In the genomic region with DNA sequence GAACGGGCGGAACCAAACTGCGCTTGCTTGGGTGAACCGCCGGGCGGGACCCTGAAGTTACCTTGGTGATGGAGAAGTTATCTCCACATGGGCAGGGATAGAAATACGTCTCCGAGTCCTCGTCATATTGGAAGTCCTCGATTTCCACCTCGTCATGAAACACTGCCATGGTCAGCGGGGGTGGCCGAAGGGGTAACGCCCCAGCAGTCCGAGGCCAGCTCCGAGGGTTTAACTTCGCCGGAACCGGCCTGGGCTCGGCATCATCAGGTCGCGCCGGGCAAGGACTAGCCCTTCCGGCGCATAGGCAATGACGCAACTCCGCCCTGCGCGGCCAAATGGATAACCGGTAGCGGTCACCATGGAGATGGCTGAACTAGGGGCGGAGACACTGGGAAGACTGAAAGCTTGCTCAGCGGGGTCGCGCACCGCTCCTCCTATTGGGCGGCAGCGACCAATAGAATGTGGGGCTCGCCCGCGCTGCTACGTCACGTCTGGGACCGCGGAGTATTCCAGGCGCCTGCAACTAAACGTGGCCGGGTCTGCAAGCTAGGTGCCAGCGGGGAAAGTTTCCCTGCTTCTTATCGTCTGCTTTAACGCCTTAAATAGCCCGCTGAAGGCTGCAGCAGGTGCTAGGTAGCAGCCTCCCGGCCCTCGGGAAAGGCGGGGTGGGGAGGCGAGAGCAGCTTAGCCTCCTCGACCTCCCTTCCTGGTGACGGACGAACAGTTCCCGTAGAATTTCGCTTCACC, we compare ENCODE assay signal across 1 cellular context.
TF ChIP-seq lines count a peak whose summit lies in the region.

A gene (minus strand): TSS at position 236 of the 747 bp plus-strand sequence. CDS start 67 bp downstream, at position 169.
A gene with protein sequence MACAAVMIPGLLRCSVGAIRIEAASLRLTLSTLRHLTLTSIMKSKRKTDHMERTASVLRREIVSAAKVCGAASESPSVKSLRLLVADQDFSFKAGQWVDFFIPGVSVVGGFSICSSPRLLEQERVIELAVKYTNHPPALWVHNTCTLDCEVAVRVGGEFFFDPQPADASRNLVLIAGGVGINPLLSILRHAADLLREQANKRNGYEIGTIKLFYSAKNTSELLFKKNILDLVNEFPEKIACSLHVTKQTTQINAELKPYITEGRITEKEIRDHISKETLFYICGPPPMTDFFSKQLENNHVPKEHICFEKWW (plus strand): TSS at position 505 of the 747 bp plus-strand sequence. CDS start 5,741 bp downstream, outside the sequence.

TF ChIP-seq in GM12878, 131 proteins besides CTCF, POLR2A, EP300 and RAD21 (continued from another document):
- peak; percentile 61 for TF ChIP-seq NR2F1 (conservative IDR thresholded peaks at IDR 0.05)
- peak; percentile 41; the same call in 1 of the 2 replicates for TF ChIP-seq LARP7 (IDR thresholded peaks at IDR 0.05)
- TF ChIP-seq HDGF (IDR thresholded peaks at IDR 0.05): peak; percentile 69; the same call in 1 of the 2 replicates
- peak; percentile 91 for TF ChIP-seq HCFC1 (IDR thresholded peaks at IDR 0.05; ENCODE audit: low read length)
- no peak for TF ChIP-seq HDAC2 (IDR thresholded peaks at IDR 0.05)
- peak; percentile 60 for TF ChIP-seq RUNX3 (IDR thresholded peaks at IDR 0.05; ENCODE audit: low read length)
- TF ChIP-seq RCOR1 (conservative IDR thresholded peaks at IDR 0.05; ENCODE audit: low read depth, low read length): no peak
- peak; percentile 90 for TF ChIP-seq FOXK2 (IDR thresholded peaks at IDR 0.05)
- no peak for TF ChIP-seq ZNF24 (IDR thresholded peaks at IDR 0.05)
- peak; percentile 88; the same call in 1 of the 2 replicates for TF ChIP-seq CHD1 (IDR thresholded peaks at IDR 0.05; ENCODE audit: low read depth, low read length)
- TF ChIP-seq TBL1XR1 (IDR thresholded peaks at IDR 0.05; ENCODE audit: low read depth, low read length): no peak
- 0 out of 2 replicates have a peak, but pooled peaks have one; percentile 17 for TF ChIP-seq MEF2A (IDR thresholded peaks at IDR 0.05; ENCODE audit: insufficient read depth, low read depth, low read length)
- no peak for TF ChIP-seq KAT2A (conservative IDR thresholded peaks at IDR 0.05; ENCODE audit: control insufficient read depth, low read depth, low read length)
- TF ChIP-seq CBX3 (IDR thresholded peaks at IDR 0.05; ENCODE audit: borderline replicate concordance, low read depth): no peak
- TF ChIP-seq PAX5 (IDR thresholded peaks at IDR 0.05; ENCODE audit: borderline replicate concordance, low read depth, low read length): peak; percentile 75
- TF ChIP-seq, protein P1, sequence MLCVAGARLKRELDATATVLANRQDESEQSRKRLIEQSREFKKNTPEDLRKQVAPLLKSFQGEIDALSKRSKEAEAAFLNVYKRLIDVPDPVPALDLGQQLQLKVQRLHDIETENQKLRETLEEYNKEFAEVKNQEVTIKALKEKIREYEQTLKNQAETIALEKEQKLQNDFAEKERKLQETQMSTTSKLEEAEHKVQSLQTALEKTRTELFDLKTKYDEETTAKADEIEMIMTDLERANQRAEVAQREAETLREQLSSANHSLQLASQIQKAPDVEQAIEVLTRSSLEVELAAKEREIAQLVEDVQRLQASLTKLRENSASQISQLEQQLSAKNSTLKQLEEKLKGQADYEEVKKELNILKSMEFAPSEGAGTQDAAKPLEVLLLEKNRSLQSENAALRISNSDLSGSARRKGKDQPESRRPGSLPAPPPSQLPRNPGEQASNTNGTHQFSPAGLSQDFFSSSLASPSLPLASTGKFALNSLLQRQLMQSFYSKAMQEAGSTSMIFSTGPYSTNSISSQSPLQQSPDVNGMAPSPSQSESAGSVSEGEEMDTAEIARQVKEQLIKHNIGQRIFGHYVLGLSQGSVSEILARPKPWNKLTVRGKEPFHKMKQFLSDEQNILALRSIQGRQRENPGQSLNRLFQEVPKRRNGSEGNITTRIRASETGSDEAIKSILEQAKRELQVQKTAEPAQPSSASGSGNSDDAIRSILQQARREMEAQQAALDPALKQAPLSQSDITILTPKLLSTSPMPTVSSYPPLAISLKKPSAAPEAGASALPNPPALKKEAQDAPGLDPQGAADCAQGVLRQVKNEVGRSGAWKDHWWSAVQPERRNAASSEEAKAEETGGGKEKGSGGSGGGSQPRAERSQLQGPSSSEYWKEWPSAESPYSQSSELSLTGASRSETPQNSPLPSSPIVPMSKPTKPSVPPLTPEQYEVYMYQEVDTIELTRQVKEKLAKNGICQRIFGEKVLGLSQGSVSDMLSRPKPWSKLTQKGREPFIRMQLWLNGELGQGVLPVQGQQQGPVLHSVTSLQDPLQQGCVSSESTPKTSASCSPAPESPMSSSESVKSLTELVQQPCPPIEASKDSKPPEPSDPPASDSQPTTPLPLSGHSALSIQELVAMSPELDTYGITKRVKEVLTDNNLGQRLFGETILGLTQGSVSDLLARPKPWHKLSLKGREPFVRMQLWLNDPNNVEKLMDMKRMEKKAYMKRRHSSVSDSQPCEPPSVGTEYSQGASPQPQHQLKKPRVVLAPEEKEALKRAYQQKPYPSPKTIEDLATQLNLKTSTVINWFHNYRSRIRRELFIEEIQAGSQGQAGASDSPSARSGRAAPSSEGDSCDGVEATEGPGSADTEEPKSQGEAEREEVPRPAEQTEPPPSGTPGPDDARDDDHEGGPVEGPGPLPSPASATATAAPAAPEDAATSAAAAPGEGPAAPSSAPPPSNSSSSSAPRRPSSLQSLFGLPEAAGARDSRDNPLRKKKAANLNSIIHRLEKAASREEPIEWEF (IDR thresholded peaks at IDR 0.05; ENCODE audit: insufficient replicate concordance, low read depth, low read length): no peak
- TF ChIP-seq, protein P2, sequence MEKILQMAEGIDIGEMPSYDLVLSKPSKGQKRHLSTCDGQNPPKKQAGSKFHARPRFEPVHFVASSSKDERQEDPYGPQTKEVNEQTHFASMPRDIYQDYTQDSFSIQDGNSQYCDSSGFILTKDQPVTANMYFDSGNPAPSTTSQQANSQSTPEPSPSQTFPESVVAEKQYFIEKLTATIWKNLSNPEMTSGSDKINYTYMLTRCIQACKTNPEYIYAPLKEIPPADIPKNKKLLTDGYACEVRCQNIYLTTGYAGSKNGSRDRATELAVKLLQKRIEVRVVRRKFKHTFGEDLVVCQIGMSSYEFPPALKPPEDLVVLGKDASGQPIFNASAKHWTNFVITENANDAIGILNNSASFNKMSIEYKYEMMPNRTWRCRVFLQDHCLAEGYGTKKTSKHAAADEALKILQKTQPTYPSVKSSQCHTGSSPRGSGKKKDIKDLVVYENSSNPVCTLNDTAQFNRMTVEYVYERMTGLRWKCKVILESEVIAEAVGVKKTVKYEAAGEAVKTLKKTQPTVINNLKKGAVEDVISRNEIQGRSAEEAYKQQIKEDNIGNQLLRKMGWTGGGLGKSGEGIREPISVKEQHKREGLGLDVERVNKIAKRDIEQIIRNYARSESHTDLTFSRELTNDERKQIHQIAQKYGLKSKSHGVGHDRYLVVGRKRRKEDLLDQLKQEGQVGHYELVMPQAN (conservative IDR thresholded peaks at IDR 0.05): peak; percentile 88
- TF ChIP-seq NFIC (IDR thresholded peaks at IDR 0.05; ENCODE audit: low read depth, low read length): no peak; the same call in 1 of the 2 replicates
- TF ChIP-seq, protein P3, sequence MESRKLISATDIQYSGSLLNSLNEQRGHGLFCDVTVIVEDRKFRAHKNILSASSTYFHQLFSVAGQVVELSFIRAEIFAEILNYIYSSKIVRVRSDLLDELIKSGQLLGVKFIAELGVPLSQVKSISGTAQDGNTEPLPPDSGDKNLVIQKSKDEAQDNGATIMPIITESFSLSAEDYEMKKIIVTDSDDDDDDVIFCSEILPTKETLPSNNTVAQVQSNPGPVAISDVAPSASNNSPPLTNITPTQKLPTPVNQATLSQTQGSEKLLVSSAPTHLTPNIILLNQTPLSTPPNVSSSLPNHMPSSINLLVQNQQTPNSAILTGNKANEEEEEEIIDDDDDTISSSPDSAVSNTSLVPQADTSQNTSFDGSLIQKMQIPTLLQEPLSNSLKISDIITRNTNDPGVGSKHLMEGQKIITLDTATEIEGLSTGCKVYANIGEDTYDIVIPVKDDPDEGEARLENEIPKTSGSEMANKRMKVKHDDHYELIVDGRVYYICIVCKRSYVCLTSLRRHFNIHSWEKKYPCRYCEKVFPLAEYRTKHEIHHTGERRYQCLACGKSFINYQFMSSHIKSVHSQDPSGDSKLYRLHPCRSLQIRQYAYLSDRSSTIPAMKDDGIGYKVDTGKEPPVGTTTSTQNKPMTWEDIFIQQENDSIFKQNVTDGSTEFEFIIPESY (IDR thresholded peaks at IDR 0.05): no peak
- no peak for TF ChIP-seq SUPT20H (IDR thresholded peaks at IDR 0.05; ENCODE audit: borderline replicate concordance, control insufficient read depth, low read depth, low read length)
- TF ChIP-seq SMARCA5 (IDR thresholded peaks at IDR 0.05): no peak
- peak; percentile 62; the same call in 1 of the 2 replicates for TF ChIP-seq TARDBP (IDR thresholded peaks at IDR 0.05; ENCODE audit: borderline replicate concordance)
- peak; percentile 37; the same call in 1 of the 2 replicates for TF ChIP-seq SMAD5 (IDR thresholded peaks at IDR 0.05; ENCODE audit: low read depth)
- no peak for TF ChIP-seq TCF3 (IDR thresholded peaks at IDR 0.05; ENCODE audit: borderline replicate concordance, insufficient read depth, low read depth, low read length)
- TF ChIP-seq SIX5 (IDR thresholded peaks at IDR 0.05; ENCODE audit: low read depth, low read length, severe bottlenecking): peak; percentile 76
- TF ChIP-seq SREBF2 (IDR thresholded peaks at IDR 0.05; ENCODE audit: low read length): peak; percentile 52; the same call in 1 of the 2 replicates
- 0 out of 2 replicates have a peak, but pooled peaks have one; percentile 51 for TF ChIP-seq STAT1 (conservative IDR thresholded peaks at IDR 0.05)
- 0 out of 2 replicates have a peak, but pooled peaks have one; percentile 26 for TF ChIP-seq BCL11A (IDR thresholded peaks at IDR 0.05; ENCODE audit: low read depth, low read length)
- TF ChIP-seq, protein P4, sequence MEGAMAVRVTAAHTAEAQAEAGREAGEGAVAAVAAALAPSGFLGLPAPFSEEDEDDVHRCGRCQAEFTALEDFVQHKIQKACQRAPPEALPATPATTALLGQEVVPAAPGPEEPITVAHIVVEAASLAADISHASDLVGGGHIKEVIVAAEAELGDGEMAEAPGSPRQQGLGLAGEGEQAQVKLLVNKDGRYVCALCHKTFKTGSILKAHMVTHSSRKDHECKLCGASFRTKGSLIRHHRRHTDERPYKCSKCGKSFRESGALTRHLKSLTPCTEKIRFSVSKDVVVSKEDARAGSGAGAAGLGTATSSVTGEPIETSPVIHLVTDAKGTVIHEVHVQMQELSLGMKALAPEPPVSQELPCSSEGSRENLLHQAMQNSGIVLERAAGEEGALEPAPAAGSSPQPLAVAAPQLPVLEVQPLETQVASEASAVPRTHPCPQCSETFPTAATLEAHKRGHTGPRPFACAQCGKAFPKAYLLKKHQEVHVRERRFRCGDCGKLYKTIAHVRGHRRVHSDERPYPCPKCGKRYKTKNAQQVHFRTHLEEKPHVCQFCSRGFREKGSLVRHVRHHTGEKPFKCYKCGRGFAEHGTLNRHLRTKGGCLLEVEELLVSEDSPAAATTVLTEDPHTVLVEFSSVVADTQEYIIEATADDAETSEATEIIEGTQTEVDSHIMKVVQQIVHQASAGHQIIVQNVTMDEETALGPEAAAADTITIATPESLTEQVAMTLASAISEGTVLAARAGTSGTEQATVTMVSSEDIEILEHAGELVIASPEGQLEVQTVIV (IDR thresholded peaks at IDR 0.05; ENCODE audit: borderline replicate concordance, partially characterized antibody): peak; percentile 70
- TF ChIP-seq CBX5 (IDR thresholded peaks at IDR 0.05; ENCODE audit: low read depth): no peak
